ENCODE assay signal across 9 cellular contexts in the genomic region with DNA sequence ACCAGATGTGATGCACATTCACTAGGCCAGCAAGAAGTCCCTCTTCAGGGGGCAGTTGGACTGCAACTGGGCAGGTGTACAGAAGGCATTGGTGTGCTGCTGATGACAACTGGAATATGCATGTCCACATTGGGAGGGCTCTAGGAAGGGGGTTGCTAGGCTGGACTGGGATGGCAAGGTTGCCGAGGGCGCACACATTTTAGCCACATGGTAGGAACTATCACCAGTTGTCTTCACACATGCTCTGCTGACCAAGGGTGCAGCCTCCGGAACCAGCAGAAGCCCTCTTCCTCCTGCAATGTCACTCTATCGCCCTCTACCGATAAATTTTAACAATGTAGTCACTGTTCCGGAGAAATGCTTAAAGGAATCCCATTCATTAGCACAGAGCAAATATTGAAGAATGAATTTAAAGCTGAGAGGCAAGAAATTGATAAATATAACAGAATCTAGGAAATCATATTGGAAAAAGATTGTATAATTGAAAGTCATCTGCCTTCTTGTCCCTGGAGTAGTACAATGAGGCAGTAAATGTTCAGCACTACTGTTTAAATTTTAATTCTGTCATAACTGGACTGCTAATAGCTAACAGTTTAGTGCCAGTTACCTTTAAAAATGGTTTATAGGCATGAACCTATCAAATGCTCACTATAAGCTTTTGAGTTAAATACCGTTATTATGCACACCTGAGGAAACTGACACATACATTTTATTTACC.
DNase-seq lines count a peak whose midpoint lies in the region; ATAC-seq, FAIRE-seq and TF ChIP-seq lines count a peak whose summit lies in the region.
"Had no signal": no experiment of that assay in that cellular context is flagged by ENCODE, and none has a peak within 500 bp of the region (broad histone marks: within the 10 kb centered on the region; RNA-seq: fewer than 3 reads in every experiment).

No MANE protein-coding gene starts in this region.

- peak; percentile 94 for ATAC-seq in HG02870 (IDR thresholded peaks at IDR 0.05; ENCODE audit: unreplicated experiment)

- DNase-seq in AG20443 (ENCODE audit: low spot score) (peak; percentile 82), GM18507 (ENCODE audit: extremely low spot score, insufficient read length, low read depth) (peak; percentile 70), NCI-H1105 treated with DMSO at 0.1 percent for 48 hours (lab: John Stamatoyannopoulos, UW) (peak; percentile 79), T follicular helper cell (ENCODE audit: low read depth) (peak; percentile 12), cardiac fibroblast (ENCODE audit: low read depth in 2 of 2) (peak; percentile 80 to 84), kidney glomerular epithelial cell (lab: John Stamatoyannopoulos, UW) (peak; percentile 85)
- DNase-seq in stimulated activated CD4-positive, alpha-beta T cell treated with anti-CD3 and anti-CD28 coated beads, TNF-alpha, amount 100 ng/mL, for 4 hours (ENCODE audit: low read depth in 3 of 3): peak in 2 of 3 experiments; percentile 3 to 6

- FAIRE-seq in GM18507 (lab: Jason Lieb, UNC): peak; percentile 90

- peak; percentile 82 for TF ChIP-seq CTCF in cardiac fibroblast (IDR thresholded peaks at IDR 0.05; ENCODE audit: low read depth, low read length)

- H3K4me3 ChIP-seq in cardiac fibroblast (replicated peaks in 1 of 2; ENCODE audit: low read depth in 2 of 2, low read length in 2 of 2): no peak overlapping the region
- H3K4me3 ChIP-seq: SJSA1 had no signal

Comparison
In these comparisons a context has a peak if more than half of its experiments do, and no peak if none do; other contexts are left out.
1. DNase-seq: peak in every context shown above with its lines; median percentile 85 in kidney glomerular epithelial cell; 82 in AG20443; 82 in cardiac fibroblast; 79 in NCI-H1105 treated with DMSO at 0.1 percent for 48 hours; 70 in GM18507; 12 in T follicular helper cell; 4 in stimulated activated CD4-positive, alpha-beta T cell treated with anti-CD3 and anti-CD28 coated beads, TNF-alpha, amount 100 ng/mL, for 4 hours.